In genomic region chr21:45401916-45402900, GRCh38 we compare ENCODE assay signal across 1 cellular context.
TF ChIP-seq lines count a peak whose summit lies in the region.

No MANE protein-coding gene starts in this region.

TF ChIP-seq in SK-N-SH treated with all-trans-retinoic acid at 6 μM for 48 hours, 23 proteins besides CTCF, POLR2A, EP300 and RAD21 (continued from another document):
- TF ChIP-seq CSRNP3 (CRISPR knock-in tag; IDR thresholded peaks at IDR 0.05): no peak
